Comparison of ENCODE assay signal across 15 cellular contexts in genomic region chr2:148615446-148615845, GRCh38. TPM values are rescaled to one million over a fixed set of nuclear protein-coding genes. Genes with fewer than 3 reads are reported as not detected.
DNase-seq lines count a peak whose midpoint lies in the region; ATAC-seq, FAIRE-seq and TF ChIP-seq lines count a peak whose summit lies in the region.
"Had no signal": no experiment of that assay in that cellular context is flagged by ENCODE, and none has a peak within 500 bp of the region (broad histone marks: within the 10 kb centered on the region; RNA-seq: fewer than 3 reads in every experiment).

No MANE protein-coding gene starts in this region.

- 27 to 34% methylated on average over 3 of the region's 3 CpGs for WGBS in heart right ventricle, 2 donors
- whole genome bisulfite sequencing in gastroesophageal sphincter (ENCODE audit: low coverage in 1 of 2), 2 donors: 30 to 65% methylated on average over 2 to 3 of the region's 3 CpGs

- peak overlapping the region; percentile 89 for H3K27ac Mint-ChIP-seq in osteocyte (ENCODE audit: unreplicated experiment)
- H3K27ac Mint-ChIP-seq: CD4-positive, CD25-positive, alpha-beta regulatory T cell; HFFc6 had no signal

- intact Hi-C loops in heart right ventricle (cut with DNase I) (no loop called here), kidney (cut with DNase I) (no loop called here)

- no peaks in the 10 kb centered on the region for H3K36me3 Mint-ChIP-seq in osteocyte (ENCODE audit: unreplicated experiment)
- H3K36me3 Mint-ChIP-seq: CD4-positive, CD25-positive, alpha-beta regulatory T cell had no signal

- no peak for TF ChIP-seq POLR2A in gastroesophageal sphincter (IDR thresholded peaks at IDR 0.05)

- H3K4me3 ChIP-seq in SJCRH30 (0 out of 2 replicates have a peak overlapping the region, but pooled peaks have one; percentile 7), heart right ventricle (no peak overlapping the region), gastroesophageal sphincter (no peak overlapping the region), MG63 (no peak overlapping the region), kidney (ENCODE audit: low read length in 2 of 2) (no peak overlapping the region)
- H3K4me3 ChIP-seq: vagina had no signal

- no peak overlapping the region for H3K4me3 Mint-ChIP-seq in osteocyte (ENCODE audit: unreplicated experiment)
- H3K4me3 Mint-ChIP-seq: CD4-positive, CD25-positive, alpha-beta regulatory T cell; HFFc6 had no signal

- peak; percentile 39 for DNase-seq in EL
- DNase-seq in SJCRH30: peak; percentile 35 to 54
- DNase-seq in heart right ventricle: no peak
- no peak for DNase-seq in osteocyte (ENCODE audit: extremely low spot score, unreplicated experiment)
- DNase-seq in MG63: no peak
- DNase-seq in kidney: no peak
- DNase-seq: activated CD4-positive, alpha-beta T cell treated with anti-CD3 and anti-CD28 coated beads, Interleukin-2, amount 50 U/mL, for 48 hours; activated naive CD4-positive, alpha-beta T cell treated with Interleukin-2 at 50 U/mL for 16 hours; CD4-positive, CD25-positive, alpha-beta regulatory T cell; NCI-H1105; T-helper 1 cell had no signal

- H3K27me3 Mint-ChIP-seq in osteocyte (ENCODE audit: unreplicated experiment): no peaks in the 10 kb centered on the region

- peaks cover 29% of the 10 kb centered on the region for H3K4me1 Mint-ChIP-seq in osteocyte (ENCODE audit: unreplicated experiment)

- TF ChIP-seq CTCF in heart right ventricle (IDR thresholded peaks at IDR 0.05): no peak
- TF ChIP-seq CTCF in osteocyte (IDR thresholded peaks at IDR 0.05): no peak
- no peak for TF ChIP-seq CTCF in gastroesophageal sphincter (IDR thresholded peaks at IDR 0.05)
- no peak for TF ChIP-seq CTCF in kidney (IDR thresholded peaks at IDR 0.05; ENCODE audit: borderline replicate concordance, extremely low read depth, insufficient read depth)

- H3K9ac ChIP-seq in kidney (ENCODE audit: low read length in 2 of 2): no peak overlapping the region

- peak overlapping the region; percentile 79 for H3K27ac ChIP-seq in SJCRH30
- peak overlapping the region in 8 of 10 donors; percentile 23 to 88 (median 72) for H3K27ac ChIP-seq in heart right ventricle
- H3K27ac ChIP-seq in gastroesophageal sphincter: peak overlapping the region in 1 of 4 donors; percentile 38
- no peak overlapping the region for H3K27ac ChIP-seq in kidney (ENCODE audit: low read depth in 2 of 2, low read length in 2 of 2)

- no peak for FAIRE-seq in kidney (lab: Jason Lieb, UNC)

- H3K27me3 ChIP-seq in SJCRH30: no peaks in the 10 kb centered on the region
- H3K27me3 ChIP-seq in heart right ventricle: no peaks in the 10 kb centered on the region
- H3K27me3 ChIP-seq in gastroesophageal sphincter: no peaks in the 10 kb centered on the region
- H3K27me3 ChIP-seq in MG63: no peaks in the 10 kb centered on the region
- H3K27me3 ChIP-seq: vagina had no signal

- no peaks in the 10 kb centered on the region for H3K9me3 ChIP-seq in SJCRH30 (replicated peaks)
- H3K9me3 ChIP-seq in heart right ventricle: no peaks in the 10 kb centered on the region
- no peaks in the 10 kb centered on the region for H3K9me3 ChIP-seq in gastroesophageal sphincter
- H3K9me3 ChIP-seq in MG63: no peaks in the 10 kb centered on the region
- H3K9me3 ChIP-seq in kidney (ENCODE audit: control insufficient read depth in 1 of 2, low read length in 2 of 2): no peaks in the 10 kb centered on the region
- H3K9me3 ChIP-seq: vagina had no signal

- no peak for TF ChIP-seq EP300 in gastroesophageal sphincter (IDR thresholded peaks at IDR 0.05)

- H3K4me1 ChIP-seq in SJCRH30: peaks cover 39% of the 10 kb centered on the region
- peaks cover 10 to 60% (median 27%) of the 10 kb centered on the region in 9 donors for H3K4me1 ChIP-seq in heart right ventricle
- H3K4me1 ChIP-seq in gastroesophageal sphincter: peaks cover 0 to 24% (median 11%) of the 10 kb centered on the region in 3 donors
- H3K4me1 ChIP-seq in kidney (ENCODE audit: control insufficient read depth in 1 of 2, insufficient read depth in 1 of 2, low read depth in 1 of 2, low read length in 2 of 2): peaks cover 8 to 16% of the 10 kb centered on the region in 2 donors

- H3K36me3 ChIP-seq in SJCRH30 (no peaks in the 10 kb centered on the region), heart right ventricle (no peaks in the 10 kb centered on the region), gastroesophageal sphincter (no peaks in the 10 kb centered on the region), MG63 (no peaks in the 10 kb centered on the region), kidney (ENCODE audit: control insufficient read depth in 1 of 2, insufficient read depth in 2 of 2, low read length in 2 of 2) (no peaks in the 10 kb centered on the region)
- H3K36me3 ChIP-seq: vagina had no signal

- ATAC-seq in heart right ventricle (peak in 4 of 8 donors; percentile 4 to 27 (median 12)), HG03039 (IDR thresholded peaks at IDR 0.05; ENCODE audit: unreplicated experiment) (no peak), gastroesophageal sphincter (no peak)

- no peaks in the 10 kb centered on the region for H3K9me3 Mint-ChIP-seq in osteocyte (ENCODE audit: unreplicated experiment)
- H3K9me3 Mint-ChIP-seq: HFFc6 had no signal

RNA-seq across cellular contexts. Expression of gene EPC2, which starts 29.1 kb away (rescaled TPM):
- total RNA-seq in SJCRH30 (2014; rRNA removed; shearing (Covaris generic)): 29.8 and 33.1 TPM in 2 replicates
- total RNA-seq in heart right ventricle: 10 to 100 TPM; 14.2 to 28.8 (median 21.4) TPM
- 1 to 10 TPM; 5.5 to 6.0 TPM for polyA plus RNA-seq in heart right ventricle
- total RNA-seq in osteocyte: 38.3 and 39.2 TPM in 2 replicates
- total RNA-seq in gastroesophageal sphincter: 10 to 100 TPM; 25.4 to 38.4 (median 30.7) TPM
- 12.6 and 18.9 TPM in 2 replicates for total RNA-seq in MG63 (2014; rRNA removed; shearing (Covaris generic); ENCODE audit: low replicate concordance)
- 43.9 TPM for total RNA-seq in kidney
- polyA plus RNA-seq in kidney (ENCODE audit: insufficient read depth, low read depth, low replicate concordance): 7.2 TPM

Comparison
In these comparisons a context has a peak if more than half of its experiments do, and no peak if none do; other contexts are left out.
1. DNase-seq: peak in EL (single experiment) and SJCRH30 (2 of 2); none in heart right ventricle (0 of 2), osteocyte (single experiment), MG63 (single experiment) and kidney (single experiment).
2. H3K27ac ChIP-seq: peak in SJCRH30 (single experiment) and heart right ventricle (8 of 10); none in kidney (0 of 2).